ENCODE assay signal across 1 cellular context in genomic region chr19:42412661-42413076, GRCh38.
TF ChIP-seq lines count a peak whose summit lies in the region.

No MANE protein-coding gene starts in this region.

TF ChIP-seq in IMR-90, 13 proteins besides CTCF, POLR2A, EP300 and RAD21:
- TF ChIP-seq CEBPB (IDR thresholded peaks at IDR 0.05; ENCODE audit: low read depth, low read length) (no peak), CHD1 (IDR thresholded peaks at IDR 0.05; ENCODE audit: low read depth, low read length) (no peak)
